ENCODE assay signal across 1 cellular context in the genomic region with DNA sequence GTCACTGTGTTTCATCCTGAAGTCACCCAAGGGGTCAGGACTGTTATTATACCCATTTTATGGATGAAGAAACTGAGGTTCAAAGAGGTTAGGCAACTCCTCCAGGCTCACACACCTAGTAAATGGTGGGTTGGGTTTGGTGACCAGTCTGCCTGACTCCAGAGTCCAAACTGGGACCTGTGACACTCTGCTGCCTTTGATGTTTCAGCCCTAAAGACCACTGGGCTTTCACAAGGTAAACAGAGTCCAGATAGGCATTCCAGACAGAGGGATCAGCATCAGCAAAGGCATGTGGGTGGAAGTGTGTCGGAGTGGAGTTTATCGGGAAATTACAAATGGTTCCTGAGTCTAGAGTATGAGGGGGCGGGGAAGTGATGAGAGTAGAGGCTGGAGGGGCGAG.
TF ChIP-seq lines count a peak whose summit lies in the region.

No MANE protein-coding gene starts in this region.

TF ChIP-seq in IMR-90, 13 proteins besides CTCF, POLR2A, EP300 and RAD21:
- TF ChIP-seq CEBPB (IDR thresholded peaks at IDR 0.05; ENCODE audit: low read depth, low read length) (no peak), RFX5 (IDR thresholded peaks at IDR 0.05; ENCODE audit: low read depth, low read length) (no peak), RCOR1 (IDR thresholded peaks at IDR 0.05; ENCODE audit: insufficient replicate concordance, low read length) (peak; percentile 25), MAZ (IDR thresholded peaks at IDR 0.05; ENCODE audit: borderline replicate concordance, low read depth, low read length) (no peak), CHD1 (IDR thresholded peaks at IDR 0.05; ENCODE audit: low read depth, low read length) (no peak)
